7 cellular contexts compared by ENCODE assay signal in the genomic region with DNA sequence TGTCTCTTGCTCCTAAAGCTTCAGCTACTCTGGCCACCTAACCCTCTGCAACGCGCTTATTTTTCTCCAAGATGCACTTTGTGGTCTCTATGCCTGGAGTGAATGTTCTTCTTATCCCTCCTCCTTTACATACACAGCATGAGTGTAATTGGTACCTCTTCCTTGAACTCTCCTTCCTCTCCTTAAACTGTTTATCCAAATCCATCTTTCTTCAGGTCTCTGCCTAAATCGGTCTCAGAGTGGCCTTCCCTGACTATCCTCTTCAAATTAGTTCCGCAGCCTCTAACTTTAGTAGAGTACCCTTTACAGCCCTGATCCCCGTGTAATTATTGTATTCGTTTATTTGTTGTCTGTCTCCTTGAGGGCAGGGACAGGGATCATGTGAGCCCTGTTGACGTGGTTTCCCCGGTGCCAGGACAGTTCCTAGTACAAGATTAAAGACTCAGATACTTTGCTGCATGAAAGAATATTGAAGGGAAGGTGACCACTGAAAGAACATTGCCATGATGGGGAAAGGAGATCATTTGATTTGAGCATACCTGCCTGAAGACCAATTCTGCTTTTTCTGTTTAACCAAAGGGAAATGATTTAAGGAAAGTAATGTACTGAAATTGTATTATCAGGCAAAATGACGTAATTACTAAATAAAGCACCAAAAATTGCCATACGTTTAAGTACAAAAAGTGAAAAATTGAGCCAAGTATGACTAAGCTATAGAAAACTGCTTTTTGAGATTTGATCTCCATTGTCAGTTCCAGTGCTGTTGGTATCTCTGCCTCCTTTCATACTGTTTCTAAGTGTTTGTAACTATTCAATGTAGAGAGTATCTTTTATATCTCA. TPM values are rescaled to one million over a fixed set of nuclear protein-coding genes. Genes with fewer than 3 reads are reported as not detected.
A peak's percentile ranks its signal among the peaks of the same experiment; 100 is the strongest.
DNase-seq lines count a peak whose midpoint lies in the region; ATAC-seq, FAIRE-seq and TF ChIP-seq lines count a peak whose summit lies in the region.

No MANE protein-coding gene starts in this region.

- peaks cover 0 to 8% of the 10 kb centered on the region in 2 experiments; a peak in 2 of 4 replicates for H3K36me3 ChIP-seq in GM12878 (ENCODE audit: control insufficient read depth in 2 of 2, insufficient read depth in 2 of 2, low read length in 1 of 2)

- peaks cover 8% of the 10 kb centered on the region; the same call in 1 of the 2 replicates for H3K4me1 ChIP-seq in GM12878 (ENCODE audit: control insufficient read depth, insufficient read depth, low read length)

- RAD21 ChIA-PET in GM12878 (lab: Charles Lee; ENCODE audit: unreplicated experiment) = interaction anchor here (0.9 to 1.5 kb wide), 2 partner anchors 142 to 298 kb away, joined by 3 to 5 read pairs; no protein-coding TSS in a partner anchor

- peaks cover 96% of the 10 kb centered on the region for H3K79me2 ChIP-seq in GM12878 (ENCODE audit: control insufficient read depth, insufficient read depth, low read length)

- peak overlapping the region; percentile 96 for H3K4me2 ChIP-seq in GM12878 (ENCODE audit: control insufficient read depth, insufficient read depth)

- in situ Hi-C loops in GM12878 (cut with MboI) (no loop called here), GM13976 (cut with MboI; ENCODE audit: low sequenced_read_pairs, unreplicated experiment) (no loop called here)

- H3K4me3 ChIP-seq in GM12878 = peak overlapping the region; percentile 94

- POLR2A ChIA-PET in GM12878 (lab: Charles Lee) = interaction anchor here (0.6 to 1.8 kb wide), 6 partner anchors 8 to 283 kb away, joined by 3 to 6 read pairs (median 3); a partner anchor contains a TSS

- BruUV-seq in GM12878 (replicated peaks; lab: Mats Ljungman, UMichigan) = TSS peak; percentile 65

- H3K9ac ChIP-seq in GM12878 (ENCODE audit: control insufficient read depth, insufficient read depth, low read length) = peak overlapping the region; percentile 83

- H3K27ac ChIP-seq in GM12878 (ENCODE audit: control insufficient read depth, insufficient read depth) = peak overlapping the region; percentile 98

- no peak for TF ChIP-seq EP300 in GM12878 (IDR thresholded peaks at IDR 0.05; ENCODE audit: borderline replicate concordance in 1 of 2, control insufficient read depth in 1 of 2, low read depth in 2 of 2, low read length in 2 of 2)

- CTCF ChIA-PET in GM12878 (lab: Yijun Ruan, JAX) = interaction anchor here (1.0 to 1.4 kb wide), 7 partner anchors 11 to 329 kb away, joined by 3 to 4 read pairs (median 3); a partner anchor contains a TSS

- DNase-seq in GM04504 (ENCODE audit: low read depth) (peak; percentile 24), NAMALWA (ENCODE audit: low spot score) (peak; percentile 57), GM12878 (ENCODE audit: low read depth, low spot score) (no peak), kidney tubule cell (ENCODE audit: low spot score) (peak; percentile 52), stromal cell of bone marrow (ENCODE audit: low read depth) (peak; percentile 40), GM13976 (ENCODE audit: low spot score) (no peak), DMS153 treated with DMSO at 0.1 percent for 48 hours (lab: John Stamatoyannopoulos, UW; ENCODE audit: unreplicated experiment) (no peak)

- FAIRE-seq in GM12878 (lab: Jason Lieb, UNC) = peak; percentile 61

- WGBS in GM12878 (ENCODE audit: insufficient coverage, insufficient replicate concordance, low lambda C conversion rate, missing lambda C conversion rate) = 15% methylated on average over 10 of the region's 10 CpGs

- peak; percentile 4 for ATAC-seq in GM12878

- TF ChIP-seq POLR2A in GM12878 (IDR thresholded peaks at IDR 0.05; ENCODE audit: low read depth, low read length) = no peak

- SMC1A ChIA-PET in GM12878 (lab: Charles Lee; ENCODE audit: uncharacterized antibody, unreplicated experiment) = interaction anchor here (0.9 to 1.4 kb wide), 5 partner anchors 12 to 316 kb away, joined by 3 read pairs; no protein-coding TSS in a partner anchor

- no peak overlapping the region for H2AFZ ChIP-seq in GM12878 (ENCODE audit: control insufficient read depth, low read depth, low read length)

- TF ChIP-seq CTCF in GM12878 (IDR thresholded peaks at IDR 0.05 in 2 of 3, conservative IDR thresholded peaks at IDR 0.05 in 1 of 3; ENCODE audit: control insufficient read depth in 2 of 3, extremely low read depth in 1 of 3, insufficient read depth in 1 of 3, low read depth in 3 of 3, low read length in 3 of 3) = no peak
- no peak for TF ChIP-seq CTCF in GM13976 (IDR thresholded peaks at IDR 0.05; ENCODE audit: borderline replicate concordance, control extremely low read depth, extremely low read depth, insufficient read depth, missing control alignments)

- no peak for TF ChIP-seq RAD21 in GM12878 (IDR thresholded peaks at IDR 0.05; ENCODE audit: insufficient read depth, low read depth, low read length)

- H3K27me3 ChIP-seq in GM12878 (replicated peaks in 1 of 2; ENCODE audit: control insufficient read depth in 2 of 2, insufficient read depth in 2 of 2, low read length in 1 of 2) = no peaks in the 10 kb centered on the region

- no peaks in the 10 kb centered on the region for H4K20me1 ChIP-seq in GM12878 (ENCODE audit: control insufficient read depth, insufficient read depth)

- intact Hi-C loops in GM12878 (cut with micrococcal nuclease; ENCODE audit: unreplicated experiment) = loop anchor here (2.0 to 5.0 kb wide), 3 partner anchors 53 to 298 kb away; a partner anchor contains a TSS

- H3K9me3 ChIP-seq in GM12878 (replicated peaks; ENCODE audit: control insufficient read depth, insufficient read depth, low read length) = no peaks in the 10 kb centered on the region

TF ChIP-seq in GM12878, 131 proteins besides CTCF, POLR2A, EP300 and RAD21 (continues in another document):
- TF ChIP-seq CREM (IDR thresholded peaks at IDR 0.05; ENCODE audit: low read depth) (0 out of 2 replicates have a peak, but pooled peaks have one; percentile 17), CHD4 (IDR thresholded peaks at IDR 0.05) (no peak), SRF (IDR thresholded peaks at IDR 0.05; ENCODE audit: low read depth in 2 of 2, low read length in 2 of 2) (no peak), MEF2A (IDR thresholded peaks at IDR 0.05; ENCODE audit: insufficient read depth, low read depth, low read length) (0 out of 2 replicates have a peak, but pooled peaks have one; percentile 20), ETV6 (conservative IDR thresholded peaks at IDR 0.05 in 1 of 2, IDR thresholded peaks at IDR 0.05 in 1 of 2; ENCODE audit: borderline replicate concordance in 1 of 2, low read depth in 1 of 2) (no peak)

RNA-seq across cellular contexts. Expression of a gene that starts 1.2 kb away (rescaled TPM):
- total RNA-seq in GM12878 (2013; cell fraction: nucleolus; rRNA removed) = 114 TPM in 2 replicates
- total RNA-seq in GM12878 (2014; rRNA removed) = 105 and 115 TPM in 2 replicates
- 82.1 and 83.8 TPM in 2 replicates for total RNA-seq in GM12878 (2014; rRNA removed; fragmentation: Illumina TruSeq; extraction: Trizol)
- total RNA-seq in GM12878 (2021) = 95.3 and 105 TPM in 2 replicates
- polyA plus RNA-seq in GM12878 (2011; ENCODE audit: low read depth) = 34.7 TPM
- polyA plus RNA-seq in GM12878 (2011; rRNA removed) = 172 and 197 TPM in 2 replicates
- 109 and 117 TPM in 2 replicates for polyA plus RNA-seq in GM12878 (2011; cell fraction: cytosol; rRNA removed)
- 98.3 and 129 TPM in 2 replicates for polyA plus RNA-seq in GM12878 (2011; cell fraction: nucleus; rRNA removed)
- 46.1 and 47.4 TPM in 2 replicates for polyA plus RNA-seq in GM12878 (2012)
- polyA plus RNA-seq in GM12878 (2014; fragmentation: Illumina TruSeq; extraction: Trizol) = 94.1 and 94.3 TPM in 2 replicates
- 10 to 100 TPM; 51.0 to 58.5 TPM for polyA plus RNA-seq in GM12878 (2014; fragmentation: Nextera tagmentation; extraction: Ambion mirVana)
- polyA plus RNA-seq in GM12878 (2014; rRNA removed) = 74.9 and 87.2 TPM in 2 replicates
- 100 to 1,000 TPM; 102 to 114 TPM for polyA plus RNA-seq in GM12878 (2016; fragmentation: Nextera tagmentation; extraction: Ambion mirVana)
- 186 and 220 TPM in 2 replicates for polyA minus RNA-seq in GM12878 (2011; rRNA and poly(A)+ RNA removed)
- 70.7 and 75.2 TPM in 2 replicates for polyA minus RNA-seq in GM12878 (2011; cell fraction: cytosol; rRNA and poly(A)+ RNA removed)
- 41.7 and 60.6 TPM in 2 replicates for polyA minus RNA-seq in GM12878 (2011; cell fraction: nucleus; rRNA and poly(A)+ RNA removed)

RNA-seq across cellular contexts. Expression of a gene that starts 1.7 kb away (rescaled TPM):
- total RNA-seq in GM12878 (2013; cell fraction: nucleolus; rRNA removed) = 66.0 and 67.0 TPM in 2 replicates
- total RNA-seq in GM12878 (2014; rRNA removed) = 9.7 and 10.2 TPM in 2 replicates
- total RNA-seq in GM12878 (2014; rRNA removed; fragmentation: Illumina TruSeq; extraction: Trizol) = 16.0 and 16.3 TPM in 2 replicates
- 15.6 and 18.6 TPM in 2 replicates for total RNA-seq in GM12878 (2021)
- 3.5 TPM for polyA plus RNA-seq in GM12878 (2011; ENCODE audit: low read depth)
- polyA plus RNA-seq in GM12878 (2011; rRNA removed) = 14.4 and 23.6 TPM in 2 replicates
- 5.0 and 5.7 TPM in 2 replicates for polyA plus RNA-seq in GM12878 (2011; cell fraction: cytosol; rRNA removed)
- polyA plus RNA-seq in GM12878 (2011; cell fraction: nucleus; rRNA removed) = 10.8 and 10.9 TPM in 2 replicates
- polyA plus RNA-seq in GM12878 (2012) = 5.1 and 6.6 TPM in 2 replicates
- polyA plus RNA-seq in GM12878 (2014; fragmentation: Illumina TruSeq; extraction: Trizol) = 10.2 and 12.5 TPM in 2 replicates
- polyA plus RNA-seq in GM12878 (2014; fragmentation: Nextera tagmentation; extraction: Ambion mirVana) = 1 to 10 TPM; 2.8 to 4.1 TPM
- polyA plus RNA-seq in GM12878 (2014; rRNA removed) = 5.7 and 6.6 TPM in 2 replicates
- polyA plus RNA-seq in GM12878 (2016; fragmentation: Nextera tagmentation; extraction: Ambion mirVana) = 10 to 100 TPM; 10.7 to 10.8 TPM
- 24.2 and 25.4 TPM in 2 replicates for polyA minus RNA-seq in GM12878 (2011; rRNA and poly(A)+ RNA removed)
- 9.9 and 11.7 TPM in 2 replicates for polyA minus RNA-seq in GM12878 (2011; cell fraction: cytosol; rRNA and poly(A)+ RNA removed)
- polyA minus RNA-seq in GM12878 (2011; cell fraction: nucleus; rRNA and poly(A)+ RNA removed) = 18.5 and 19.8 TPM in 2 replicates

RNA-seq across cellular contexts. Expression of a gene that starts 37.8 kb away (rescaled TPM):
- 0.23 and 0.49 TPM in 2 replicates for total RNA-seq in GM12878 (2013; cell fraction: nucleolus; rRNA removed)
- total RNA-seq in GM12878 (2014; rRNA removed) (under 0.01 TPM in 1 of 2 replicates, not detected in the other), GM12878 (2014; rRNA removed; fragmentation: Illumina TruSeq; extraction: Trizol) (0.05 TPM in 1 of 2 replicates, not detected in the other), GM12878 (2021) (0.28 TPM in 1 of 2 replicates, not detected in the other)
- polyA plus RNA-seq in GM12878 (2011; ENCODE audit: low read depth) = 0.43 TPM
- polyA plus RNA-seq in GM12878 (2011; rRNA removed) (0.07 and 0.09 TPM in 2 replicates), GM12878 (2014; fragmentation: Illumina TruSeq; extraction: Trizol) (0.03 and 0.11 TPM in 2 replicates), GM12878 (2014; fragmentation: Nextera tagmentation; extraction: Ambion mirVana) (under 1 TPM; 0.18 to 0.27 TPM), GM12878 (2014; rRNA removed) (0.10 TPM in 1 of 2 replicates, not detected in the other), GM12878 (2016; fragmentation: Nextera tagmentation; extraction: Ambion mirVana) (1 to 10 TPM in 1 of 2 experiments, under 1 TPM in 1; 0.99 to 1.5 TPM)
- polyA plus RNA-seq in GM12878 (2011; cell fraction: cytosol; rRNA removed) = 0.03 TPM in 1 of 2 replicates, not detected in the other
- polyA plus RNA-seq in GM12878 (2011; cell fraction: nucleus; rRNA removed) = 0.16 and 0.26 TPM in 2 replicates
- 0.53 and 1.0 TPM in 2 replicates for polyA plus RNA-seq in GM12878 (2012)
- polyA minus RNA-seq in GM12878 (2011; rRNA and poly(A)+ RNA removed) = 0.07 TPM in 1 of 2 replicates, not detected in the other
- polyA minus RNA-seq in GM12878 (2011; cell fraction: cytosol; rRNA and poly(A)+ RNA removed) = not detected in 2 replicates
- polyA minus RNA-seq in GM12878 (2011; cell fraction: nucleus; rRNA and poly(A)+ RNA removed) = not detected in 2 replicates

Comparison
In these comparisons a context has a peak if more than half of its experiments do, and no peak if none do; other contexts are left out.
1. DNase-seq: peak in GM04504 (single experiment), NAMALWA (single experiment), kidney tubule cell (single experiment) and stromal cell of bone marrow (single experiment); none in GM12878 (single experiment), GM13976 (single experiment) and DMS153 treated with DMSO at 0.1 percent for 48 hours (single experiment).